In the genomic region with DNA sequence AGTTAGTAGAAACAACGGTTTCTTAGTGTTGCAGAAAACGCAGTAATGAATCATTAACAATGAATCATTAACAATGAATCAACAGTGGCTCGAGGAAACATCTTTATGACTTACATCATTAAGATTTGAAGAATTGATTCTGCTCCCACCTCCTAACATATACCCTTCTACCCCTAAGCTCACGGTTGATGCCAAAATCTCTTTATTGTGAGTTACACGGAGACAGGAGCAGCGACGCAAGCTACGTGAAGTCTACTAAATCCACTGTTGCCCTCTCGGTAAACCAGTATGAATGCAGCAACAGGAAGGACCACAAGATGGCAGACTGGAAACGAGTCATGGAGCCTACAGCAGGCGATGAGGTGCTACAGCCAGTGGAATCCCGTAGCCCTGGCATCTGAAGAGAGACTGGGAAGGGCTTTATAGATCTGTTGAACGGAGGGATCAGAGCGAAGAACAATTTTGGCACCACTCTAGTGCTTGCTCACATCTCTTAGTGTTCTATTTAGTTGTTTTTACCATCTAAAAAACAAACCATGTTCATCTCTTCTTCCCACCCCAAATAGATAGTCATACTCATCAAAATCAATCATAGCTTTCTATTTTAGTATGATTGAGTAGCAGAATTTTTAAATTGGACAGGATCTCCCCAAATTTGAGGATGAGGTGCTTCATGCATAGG, we compare ENCODE assay signal across 8 cellular contexts.
DNase-seq lines count a peak whose midpoint lies in the region; ATAC-seq lines count a peak whose summit lies in the region.

No MANE protein-coding gene starts in this region.

- H3K4me1 ChIP-seq in BLaER1 treated with 17β-estradiol and CSF1 and Interleukin-3, amounts not matched to agents 10 nM and 100 nM, result peaks cover 0 to 17% (median 0%) of the 10 kb centered on the region in 10 experiments; a peak in 5 of 20 replicates

- H3K27ac ChIP-seq in BLaER1 treated with 17β-estradiol and CSF1 and Interleukin-3, amounts not matched to agents 10 nM and 100 nM, result 0 out of 22 replicates have a peak overlapping the region, but pooled peaks of 1 of the 11 experiments have one; percentile 3

- H3K4me2 ChIP-seq in BLaER1 treated with 17β-estradiol and CSF1 and Interleukin-3, amounts not matched to agents 10 nM and 100 nM, result peak overlapping the region in 9 of 11 experiments; percentile 15 to 81 (median 43); a peak in 10 of 22 replicates

- peak overlapping the region in 5 of 11 experiments; percentile 32 to 48 (median 37); a peak in 3 of 22 replicates for H3K9ac ChIP-seq in BLaER1 treated with 17β-estradiol and CSF1 and Interleukin-3, amounts not matched to agents 10 nM and 100 nM

- intact Hi-C loops in left colon (cut with DNase I, micrococcal nuclease), result loop anchor here (2.0 to 10.0 kb wide), 3 partner anchors 441 to 508 kb away; partner anchors contain the start of genes POC1B (in 2 of the 2) and GALNT4 (in 1 of the 2)

- ATAC-seq in GM19324 (IDR thresholded peaks at IDR 0.05; ENCODE audit: low FRiP score, unreplicated experiment) (peak; percentile 98), HG03432 (IDR thresholded peaks at IDR 0.05; ENCODE audit: unreplicated experiment) (peak; percentile 96), left colon (peak; percentile 95)

- DNase-seq in NCI-H345 (lab: John Stamatoyannopoulos, UW), result peak; percentile 88
- DNase-seq in activated CD4-positive, CD25-positive, alpha-beta regulatory T cell treated with anti-CD3 and anti-CD28 coated beads, Interleukin-2, amount 50 U/mL, for 16 hours (ENCODE audit: low read depth, low spot score), result peak; percentile 48
- peak; percentile 66 for DNase-seq in cerebellum (ENCODE audit: low spot score)
- peak; percentile 75 to 79 for DNase-seq in left colon
- peak; percentile 68 to 70 for DNase-seq in stimulated activated CD4-positive, alpha-beta T cell treated with anti-CD3 and anti-CD28 coated beads, Interleukin-2, amount 100 ng/mL, for 24 hours

- H3K4me3 ChIP-seq in BLaER1 treated with 17β-estradiol and CSF1 and Interleukin-3, amounts not matched to agents 10 nM and 100 nM, result peak overlapping the region in 3 of 10 experiments; percentile 29 to 38 (median 36); a peak in 3 of 20 replicates

- no peaks in the 10 kb centered on the region for H3K36me3 ChIP-seq in BLaER1 treated with 17β-estradiol and CSF1 and Interleukin-3, amounts not matched to agents 10 nM and 100 nM

- no peaks in the 10 kb centered on the region for H3K9me3 ChIP-seq in BLaER1 treated with 17β-estradiol and CSF1 and Interleukin-3, amounts not matched to agents 10 nM and 100 nM (replicated peaks in 1 of 11)

- H4K20me1 ChIP-seq in BLaER1 treated with 17β-estradiol and CSF1 and Interleukin-3, amounts not matched to agents 10 nM and 100 nM, result no peaks in the 10 kb centered on the region

- no peaks in the 10 kb centered on the region for H3K27me3 ChIP-seq in BLaER1 treated with 17β-estradiol and CSF1 and Interleukin-3, amounts not matched to agents 10 nM and 100 nM
